20 cellular contexts compared by ENCODE assay signal in the genomic region with DNA sequence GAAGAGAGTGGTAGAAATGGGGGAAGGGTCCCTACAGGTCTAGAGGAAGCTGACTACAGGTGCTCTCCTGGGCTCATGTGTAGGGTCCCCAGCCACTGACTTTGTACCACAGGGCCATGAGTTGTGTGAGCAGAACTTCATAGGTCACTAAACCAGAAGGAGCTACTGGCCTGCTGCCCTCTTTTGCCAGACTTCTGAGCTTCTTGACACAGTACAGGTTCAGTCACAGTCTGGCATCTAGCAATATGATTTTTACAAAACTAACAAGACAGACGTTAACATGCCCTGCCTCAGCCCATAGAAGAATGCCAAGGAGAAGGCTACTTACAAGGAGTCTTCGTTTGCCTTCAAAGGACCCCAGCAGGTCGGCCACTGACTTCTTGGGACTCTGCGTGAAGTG. TPM values are rescaled to one million over a fixed set of nuclear protein-coding genes. Genes with fewer than 3 reads are reported as not detected.
DNase-seq lines count a peak whose midpoint lies in the region; ATAC-seq and TF ChIP-seq lines count a peak whose summit lies in the region.
"Had no signal": no experiment of that assay in that cellular context is flagged by ENCODE, and none has a peak within 500 bp of the region (broad histone marks: within the 10 kb centered on the region; RNA-seq: fewer than 3 reads in every experiment).

No MANE protein-coding gene starts in this region.

- CTCF ChIA-PET in BJ (lab: Yijun Ruan, JAX): interaction anchor here (1.1 to 2.3 kb wide), 6 partner anchors 54 to 342 kb away, joined by 3 to 8 read pairs (median 6); no protein-coding TSS in a partner anchor
- CTCF ChIA-PET in activated CD8-positive, alpha-beta T cell treated with anti-CD3 and anti-CD28 coated beads for 36 hours (lab: Charles Lee): interaction anchor here (0.9 to 4.8 kb wide), 4 partner anchors 10 to 342 kb away, joined by 4 to 28 read pairs (median 10); no protein-coding TSS in a partner anchor

- in situ Hi-C loops in brain microvascular endothelial cell (cut with HindIII; ENCODE audit: low pct_ligation_motif_present, low sequenced_read_pairs): no loop called here

- intact Hi-C loops in spleen (cut with DNase I; ENCODE audit: low total_unique reads): no loop called here
- intact Hi-C loops in activated CD8-positive, alpha-beta T cell treated with anti-CD3 and anti-CD28 coated beads for 36 hours (cut with micrococcal nuclease): no loop called here

- no peaks in the 10 kb centered on the region for H3K9me3 Mint-ChIP-seq in stimulated activated naive CD8-positive, alpha-beta T cell treated with anti-CD3 and anti-CD28 coated beads, Interleukin-15, amount 100 ng/mL, for 72 hours
- H3K9me3 Mint-ChIP-seq in activated CD8-positive, alpha-beta T cell treated with anti-CD3 and anti-CD28 coated beads for 36 hours: no peaks in the 10 kb centered on the region
- H3K9me3 Mint-ChIP-seq: activated naive CD8-positive, alpha-beta T cell treated with anti-CD3 and anti-CD28 coated beads for 36 hours; dendritic cell treated with granulocyte-macrophage colony-stimulating factor and Interleukin-4, amounts not matched to agents 40 ng/mL and 50 ng/mL, for 4 days; naive thymus-derived CD8-positive, alpha-beta T cell had no signal

- H3K36me3 ChIP-seq in BJ (ENCODE audit: control insufficient read depth, insufficient read depth, low read length) (peaks cover 4% of the 10 kb centered on the region; the same call in 1 of the 2 replicates), brain microvascular endothelial cell (replicated peaks) (peaks cover 24% of the 10 kb centered on the region), mesodermal cell (ENCODE audit: control insufficient read depth, insufficient read depth, low read length) (peaks cover 20% of the 10 kb centered on the region), spleen (no peaks in the 10 kb centered on the region)
- H3K36me3 ChIP-seq: BLaER1, right lobe of liver had no signal

- peaks cover 15% of the 10 kb centered on the region for H3K27me3 Mint-ChIP-seq in stimulated activated naive CD8-positive, alpha-beta T cell treated with anti-CD3 and anti-CD28 coated beads, Interleukin-15, amount 100 ng/mL, for 72 hours
- H3K27me3 Mint-ChIP-seq in activated CD8-positive, alpha-beta T cell treated with anti-CD3 and anti-CD28 coated beads for 36 hours: peaks cover 8% of the 10 kb centered on the region
- H3K27me3 Mint-ChIP-seq: activated naive CD8-positive, alpha-beta T cell treated with anti-CD3 and anti-CD28 coated beads for 36 hours had no signal

- peak overlapping the region; percentile 58 for H3K4me3 ChIP-seq in BJ (ENCODE audit: low read depth, low read length)
- H3K4me3 ChIP-seq in brain microvascular endothelial cell (ENCODE audit: low read depth, low read length): peak overlapping the region; percentile 49
- peak overlapping the region; percentile 28 for H3K4me3 ChIP-seq in mesodermal cell (ENCODE audit: extremely low read depth, insufficient read depth, low read length, poor library complexity, severe bottlenecking)
- H3K4me3 ChIP-seq in spleen: peak overlapping the region in 7 of 8 donors; percentile 4 to 39 (median 19)
- H3K4me3 ChIP-seq: BLaER1, right lobe of liver had no signal

- H3K4me1 ChIP-seq in mesodermal cell (ENCODE audit: control insufficient read depth, insufficient read depth, low read length, poor library complexity, severe bottlenecking): peaks cover 39% of the 10 kb centered on the region
- H3K4me1 ChIP-seq in spleen: peaks cover 0 to 3% (median 1%) of the 10 kb centered on the region in 6 donors
- H3K4me1 ChIP-seq: BLaER1, right lobe of liver had no signal

- TF ChIP-seq CTCF in BJ (IDR thresholded peaks at IDR 0.05; ENCODE audit: insufficient read depth, low read depth, low read length): no peak
- TF ChIP-seq CTCF in brain microvascular endothelial cell (IDR thresholded peaks at IDR 0.05; ENCODE audit: low read depth, low read length, missing control alignments): no peak
- TF ChIP-seq CTCF in spleen (IDR thresholded peaks at IDR 0.05 in 8 of 11, conservative IDR thresholded peaks at IDR 0.05 in 3 of 11): no peak
- no peak for TF ChIP-seq CTCF in activated CD8-positive, alpha-beta T cell treated with anti-CD3 and anti-CD28 coated beads for 36 hours (IDR thresholded peaks at IDR 0.05)

- no peak for TF ChIP-seq POLR2A in spleen (IDR thresholded peaks at IDR 0.05)

- H3K4me3 Mint-ChIP-seq in stimulated activated naive CD8-positive, alpha-beta T cell treated with anti-CD3 and anti-CD28 coated beads, Interleukin-15, amount 100 ng/mL, for 72 hours: no peak overlapping the region
- no peak overlapping the region for H3K4me3 Mint-ChIP-seq in activated CD8-positive, alpha-beta T cell treated with anti-CD3 and anti-CD28 coated beads for 36 hours
- H3K4me3 Mint-ChIP-seq: activated naive CD8-positive, alpha-beta T cell treated with anti-CD3 and anti-CD28 coated beads for 36 hours; dendritic cell treated with granulocyte-macrophage colony-stimulating factor and Interleukin-4, amounts not matched to agents 40 ng/mL and 50 ng/mL, for 4 days; naive thymus-derived CD8-positive, alpha-beta T cell; WTC11 had no signal

- no peak for ATAC-seq in stimulated activated naive CD8-positive, alpha-beta T cell treated with anti-CD3 and anti-CD28 coated beads, Interleukin-15, amount 100 ng/mL, for 72 hours
- no peak for ATAC-seq in activated CD8-positive, alpha-beta T cell treated with anti-CD3 and anti-CD28 coated beads for 36 hours
- ATAC-seq: foreskin keratinocyte; naive thymus-derived CD8-positive, alpha-beta T cell; right lobe of liver; WTC11 had no signal

- H3K9me3 ChIP-seq in mesodermal cell (ENCODE audit: control insufficient read depth, low read length): peaks cover 4% of the 10 kb centered on the region
- H3K9me3 ChIP-seq in spleen: no peaks in the 10 kb centered on the region
- H3K9me3 ChIP-seq: BLaER1, right lobe of liver had no signal

- H3K27ac Mint-ChIP-seq in stimulated activated naive CD8-positive, alpha-beta T cell treated with anti-CD3 and anti-CD28 coated beads, Interleukin-15, amount 100 ng/mL, for 72 hours: no peak overlapping the region
- H3K27ac Mint-ChIP-seq in activated CD8-positive, alpha-beta T cell treated with anti-CD3 and anti-CD28 coated beads for 36 hours: no peak overlapping the region
- H3K27ac Mint-ChIP-seq: activated naive CD8-positive, alpha-beta T cell treated with anti-CD3 and anti-CD28 coated beads for 36 hours; dendritic cell treated with granulocyte-macrophage colony-stimulating factor and Interleukin-4, amounts not matched to agents 40 ng/mL and 50 ng/mL, for 4 days; naive thymus-derived CD8-positive, alpha-beta T cell; WTC11 had no signal

- H3K27me3 ChIP-seq in BJ (ENCODE audit: control insufficient read depth, insufficient read depth, low read length): no peaks in the 10 kb centered on the region
- H3K27me3 ChIP-seq in brain microvascular endothelial cell (replicated peaks): no peaks in the 10 kb centered on the region
- peaks cover 0 to 16% (median 0%) of the 10 kb centered on the region in 7 donors for H3K27me3 ChIP-seq in spleen (replicated peaks in 1 of 7)
- H3K27me3 ChIP-seq: foreskin keratinocyte, right lobe of liver had no signal

- DNase-seq in BJ (ENCODE audit: low read depth): no peak
- DNase-seq in brain microvascular endothelial cell: no peak
- DNase-seq in spleen: no peak
- DNase-seq in NCI-H69 (lab: John Stamatoyannopoulos, UW): no peak
- no peak for DNase-seq in stimulated activated naive CD8-positive, alpha-beta T cell treated with anti-CD3 and anti-CD28 coated beads, Interleukin-15, amount 100 ng/mL, for 72 hours
- no peak for DNase-seq in DMS153 (lab: John Stamatoyannopoulos, UW)
- no peak for DNase-seq in activated CD8-positive, alpha-beta T cell treated with anti-CD3 and anti-CD28 coated beads for 36 hours
- DNase-seq: activated naive CD8-positive, alpha-beta T cell treated with anti-CD3 and anti-CD28 coated beads for 36 hours; activated T-cell treated with anti-CD3 and anti-CD28 coated beads, Interleukin-2, amount 50 U/mL, for 1 hour; DND-41; foreskin keratinocyte; islet precursor cell; MV-4-11; naive thymus-derived CD8-positive, alpha-beta T cell; NCI-H2227 treated with DMSO at 0.1 percent for 48 hours had no signal

- H3K27ac ChIP-seq in brain microvascular endothelial cell (peak overlapping the region; percentile 23), mesodermal cell (ENCODE audit: low read depth, low read length, severe bottlenecking) (no peak overlapping the region), spleen (peak overlapping the region in 5 of 8 donors; percentile 26 to 69 (median 45))
- H3K27ac ChIP-seq: BLaER1, foreskin keratinocyte, right lobe of liver had no signal

- no peaks in the 10 kb centered on the region for H3K36me3 Mint-ChIP-seq in activated CD8-positive, alpha-beta T cell treated with anti-CD3 and anti-CD28 coated beads for 36 hours (ENCODE audit: low read depth)
- H3K36me3 Mint-ChIP-seq: activated naive CD8-positive, alpha-beta T cell treated with anti-CD3 and anti-CD28 coated beads for 36 hours; naive thymus-derived CD8-positive, alpha-beta T cell; WTC11 had no signal

- WGBS in mesodermal cell (ENCODE audit: insufficient coverage in 2 of 2), 2 experiments: 95 to 100% methylated on average over 3 to 4 of the region's 4 CpGs
- 85 to 97% (median 87%) methylated on average over 4 of the region's 4 CpGs for WGBS in spleen, 5 donors

- peaks cover 13% of the 10 kb centered on the region for H3K4me1 Mint-ChIP-seq in stimulated activated naive CD8-positive, alpha-beta T cell treated with anti-CD3 and anti-CD28 coated beads, Interleukin-15, amount 100 ng/mL, for 72 hours
- peaks cover 8% of the 10 kb centered on the region for H3K4me1 Mint-ChIP-seq in activated CD8-positive, alpha-beta T cell treated with anti-CD3 and anti-CD28 coated beads for 36 hours (ENCODE audit: low read depth)

- POLR2A ChIA-PET in BJ (lab: Charles Lee): interaction anchor here (0.8 to 1.3 kb wide), 2 partner anchors 10 to 39 kb away, joined by 3 to 5 read pairs; no protein-coding TSS in a partner anchor
- POLR2A ChIA-PET in activated CD8-positive, alpha-beta T cell treated with anti-CD3 and anti-CD28 coated beads for 36 hours (lab: Charles Lee): no interaction called here

RNA-seq across cellular contexts. Expression of a gene that starts 3.2 kb away (rescaled TPM):
- polyA plus RNA-seq in BJ (2011; rRNA removed): 199 and 291 TPM in 2 replicates
- polyA minus RNA-seq in BJ (2011; rRNA and poly(A)+ RNA removed): 156 and 199 TPM in 2 replicates
- 240 TPM for polyA plus RNA-seq in mesodermal cell (2013, experiment 1 of 2)
- 244 TPM for polyA plus RNA-seq in mesodermal cell (2013, experiment 2 of 2)
- total RNA-seq in spleen: 10 to 100 TPM; 10.7 to 99.9 (median 37.8) TPM
- 10 to 100 TPM in 1 of 3 donors, 1 to 10 TPM in 2; 5.2 to 17.1 (median 6.8) TPM for polyA plus RNA-seq in spleen
- not detected for total RNA-seq in activated CD8-positive, alpha-beta T cell treated with anti-CD3 and anti-CD28 coated beads for 36 hours
- total RNA-seq: activated naive CD8-positive, alpha-beta T cell treated with anti-CD3 and anti-CD28 coated beads for 36 hours; naive thymus-derived CD8-positive, alpha-beta T cell had no signal

Comparison
In these comparisons a context has a peak if more than half of its experiments do, and no peak if none do; other contexts are left out.
1. RNA of a gene that starts 3.2 kb away (total RNA-seq): 10.7 to 99.9 TPM in spleen; not detected in activated CD8-positive, alpha-beta T cell treated with anti-CD3 and anti-CD28 coated beads for 36 hours; every median in the first group is over 4 times any median in the second.
2. Peak in every context shown above with its lines, with median percentiles within 50 percentile points of each other: H3K4me3 ChIP-seq.